27 cellular contexts compared by ENCODE assay signal in genomic region chr2:9694661-9695060, GRCh38.
"Had no signal": no experiment of that assay in that cellular context is flagged by ENCODE, and none has a peak within 500 bp of the region (broad histone marks: within the 10 kb centered on the region; RNA-seq: fewer than 3 reads in every experiment).

No MANE protein-coding gene starts in this region.

- H3K27me3 Mint-ChIP-seq: activated naive CD8-positive, alpha-beta T cell; activated T-cell treated with anti-CD3 and anti-CD28 coated beads, Interleukin-2, amount 50 U/mL, for 24 hours had no signal

- DNase-seq: activated CD4-positive, alpha-beta T cell treated with anti-CD3 and anti-CD28 coated beads for 48 hours; activated CD4-positive, alpha-beta T cell treated with anti-CD3 and anti-CD28 coated beads, Interleukin-2, amount 50 U/mL, for 4 hours; activated CD4-positive, CD25-positive, alpha-beta regulatory T cell treated with anti-CD3 and anti-CD28 coated beads, Interleukin-2, amount 50 U/mL, for 72 hours; activated CD8-positive, alpha-beta T cell treated with anti-CD3 and anti-CD28 coated beads, Interleukin-2, amount 10 ng/mL, durations not matched to agents 7 days and 5 days; activated effector memory CD4-positive, alpha-beta T cell treated with anti-CD3 and anti-CD28 coated beads, Interleukin-2, amount 50 U/mL, for 16 hours; activated naive CD4-positive, alpha-beta T cell treated with Interleukin-2 at 50 U/mL for 16 hours; activated T-cell treated with anti-CD3 and anti-CD28 coated beads, Interleukin-2, amount 50 U/mL, for 24 hours; amygdala; MG63; MV-4-11; NCI-H1092 treated with DMSO at 0.1 percent for 48 hours; NCI-H1417 treated with DMSO at 0.1 percent for 48 hours; NCI-H1694; NCI-H2029; NCI-H2107; NCI-H2171 treated with DMSO at 0.1 percent for 48 hours; NCI-H345; NCI-H510A; NCI-H526 treated with DMSO at 0.1 percent for 48 hours; NCI-H82; Right ventricle myocardium superior; RPMI8226; SW 1271 had no signal

- H3K4me3 Mint-ChIP-seq: activated CD8-positive, alpha-beta T cell treated with anti-CD3 and anti-CD28 coated beads, Interleukin-2, amount 10 ng/mL, durations not matched to agents 7 days and 5 days; activated naive CD8-positive, alpha-beta T cell; activated T-cell treated with anti-CD3 and anti-CD28 coated beads, Interleukin-2, amount 50 U/mL, for 24 hours; brain had no signal

- H3K9me3 Mint-ChIP-seq: activated T-cell treated with anti-CD3 and anti-CD28 coated beads, Interleukin-2, amount 50 U/mL, for 24 hours had no signal

- H3K27me3 ChIP-seq: MG63, SJSA1 had no signal

- H3K27ac ChIP-seq: SJSA1 had no signal

- H3K9me3 ChIP-seq: MG63, SJSA1 had no signal

- H3K27ac Mint-ChIP-seq: activated CD8-positive, alpha-beta T cell treated with anti-CD3 and anti-CD28 coated beads, Interleukin-2, amount 10 ng/mL, durations not matched to agents 7 days and 5 days; activated naive CD8-positive, alpha-beta T cell; activated T-cell treated with anti-CD3 and anti-CD28 coated beads, Interleukin-2, amount 50 U/mL, for 24 hours; brain had no signal

- H3K36me3 ChIP-seq: MG63, SJSA1 had no signal

- H3K4me3 ChIP-seq: MG63, SJSA1 had no signal

- H3K36me3 Mint-ChIP-seq: activated naive CD8-positive, alpha-beta T cell; brain had no signal

- ATAC-seq: activated CD8-positive, alpha-beta T cell treated with anti-CD3 and anti-CD28 coated beads, Interleukin-2, amount 10 ng/mL, durations not matched to agents 7 days and 5 days; SK-N-SH treated with all-trans-retinoic acid at 6 μM for 48 hours had no signal
